ENCODE assay signal across 8 cellular contexts in the genomic region with DNA sequence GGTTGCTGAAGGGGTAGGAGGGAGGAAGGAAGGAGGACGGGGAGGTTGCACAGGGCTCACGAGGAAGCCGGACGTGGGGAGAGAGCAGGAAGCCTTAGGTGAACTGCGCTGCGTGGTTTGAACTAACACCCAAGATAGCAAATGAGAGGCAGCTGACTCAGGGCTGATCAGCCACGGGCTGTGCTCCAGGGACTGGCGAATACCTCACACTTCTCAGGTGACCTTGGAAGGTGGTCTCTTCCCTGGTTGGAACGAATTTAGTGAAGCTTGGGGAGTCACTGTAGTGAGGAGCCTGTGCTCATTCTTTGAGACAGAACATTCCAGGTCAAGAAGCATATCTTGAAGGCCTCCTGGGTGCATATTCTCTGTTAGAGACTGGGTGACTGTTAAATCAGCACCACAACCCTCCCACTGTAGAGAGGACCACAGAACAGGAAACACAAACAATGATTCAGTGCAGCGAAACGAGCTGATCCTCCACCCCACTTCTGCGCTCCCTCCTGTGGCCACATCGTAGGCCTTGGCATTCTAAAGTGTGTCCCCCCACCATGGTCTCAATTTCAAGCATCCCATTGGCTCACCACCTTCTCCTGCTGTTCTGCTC. TPM values are rescaled to one million over a fixed set of nuclear protein-coding genes. Genes with fewer than 3 reads are reported as not detected.
DNase-seq lines count a peak whose midpoint lies in the region; ATAC-seq and TF ChIP-seq lines count a peak whose summit lies in the region.

No MANE protein-coding gene starts in this region.

- DNase-seq in Daoy (ENCODE audit: low read depth) = peak; percentile 85
- DNase-seq in HT1080 (ENCODE audit: low read depth) = peak; percentile 91
- DNase-seq in activated CD8-positive, alpha-beta memory T cell treated with anti-CD3 and anti-CD28 coated beads for 4 hours (ENCODE audit: low read depth in 2 of 2) = peak; percentile 41 to 56
- DNase-seq in fibroblast of the aortic adventitia (ENCODE audit: low read depth) = peak; percentile 12
- peak; percentile 64 for DNase-seq in stimulated activated CD4-positive, alpha-beta T cell treated with anti-CD3 and anti-CD28 coated beads, Interleukin-4, amount 100 ng/mL, for 1 hour
- no peak for DNase-seq in substantia nigra (lab: John Stamatoyannopoulos, UW)
- DNase-seq in mesothelial cell of epicardium (ENCODE audit: low spot score in 2 of 2, unreplicated experiment in 2 of 2) = no peak
- no peak for DNase-seq in GM23338 (ENCODE audit: low spot score)

- 0 out of 2 replicates have a peak, but pooled peaks cover 4% of the 10 kb centered on the region for H3K4me1 ChIP-seq in GM23338 (ENCODE audit: insufficient read depth)

- H3K4me3 ChIP-seq in fibroblast of the aortic adventitia (ENCODE audit: low read depth, low read length) (no peak overlapping the region), GM23338 (no peak overlapping the region)

- H3K27ac Mint-ChIP-seq in mesothelial cell of epicardium = no peak overlapping the region
- H3K27ac Mint-ChIP-seq in GM23338 = no peak overlapping the region

- no peak overlapping the region for H2AFZ ChIP-seq in GM23338

- H4K20me1 ChIP-seq in GM23338 (replicated peaks; ENCODE audit: insufficient read depth) = no peaks in the 10 kb centered on the region

- no peaks in the 10 kb centered on the region for H3K36me3 ChIP-seq in GM23338 (ENCODE audit: insufficient read depth)

- no peaks in the 10 kb centered on the region for H3F3A ChIP-seq in GM23338 (replicated peaks; ENCODE audit: low read depth)

- no peak overlapping the region for H3K27ac ChIP-seq in substantia nigra (ENCODE audit: low read depth, low read length, poor library complexity, severe bottlenecking)
- H3K27ac ChIP-seq in GM23338 (ENCODE audit: low read depth) = no peak overlapping the region

- H3K27me3 Mint-ChIP-seq in mesothelial cell of epicardium (ENCODE audit: low read depth) (no peaks in the 10 kb centered on the region), GM23338 (ENCODE audit: insufficient read depth, low read depth, poor library complexity) (peaks cover 6% of the 10 kb centered on the region)

- H3K79me2 ChIP-seq in GM23338 (replicated peaks; ENCODE audit: insufficient read depth) = no peaks in the 10 kb centered on the region

- H3K36me3 Mint-ChIP-seq in mesothelial cell of epicardium (no peaks in the 10 kb centered on the region), GM23338 (ENCODE audit: low read depth) (peaks cover 3% of the 10 kb centered on the region; the same call in 1 of the 3 replicates)

- H3K4me3 Mint-ChIP-seq in mesothelial cell of epicardium (no peak overlapping the region), GM23338 (no peak overlapping the region)

- peaks cover 15% of the 10 kb centered on the region for H3K4me1 Mint-ChIP-seq in mesothelial cell of epicardium
- H3K4me1 Mint-ChIP-seq in GM23338 = peaks cover 20% of the 10 kb centered on the region

- no peaks in the 10 kb centered on the region for H3K9me2 ChIP-seq in GM23338 (ENCODE audit: insufficient read depth)

- no peak overlapping the region for H3K4me2 ChIP-seq in GM23338

- H3K27me3 ChIP-seq in GM23338 (ENCODE audit: insufficient read depth) = no peaks in the 10 kb centered on the region

- no peak for ATAC-seq in GM23338

- TF ChIP-seq CTCF in fibroblast of the aortic adventitia (IDR thresholded peaks at IDR 0.05; ENCODE audit: insufficient read depth, low read length) = no peak
- no peak for TF ChIP-seq CTCF in mesothelial cell of epicardium (IDR thresholded peaks at IDR 0.05; ENCODE audit: unreplicated experiment)
- TF ChIP-seq CTCF in GM23338 (conservative IDR thresholded peaks at IDR 0.05; ENCODE audit: low read depth in 2 of 2) = no peak

- H3K9me3 Mint-ChIP-seq in mesothelial cell of epicardium = no peaks in the 10 kb centered on the region
- H3K9me3 Mint-ChIP-seq in GM23338 = peaks cover 5% of the 10 kb centered on the region; the same call in 1 of the 3 replicates

TF ChIP-seq in GM23338, 12 proteins besides CTCF, POLR2A, EP300 and RAD21:
- TF ChIP-seq EZH2 (IDR thresholded peaks at IDR 0.05; ENCODE audit: low read depth, unreplicated experiment) (no peak), CREB1 (CRISPR knock-in tag; IDR thresholded peaks at IDR 0.05; ENCODE audit: low read depth) (no peak), ZNF331 (CRISPR knock-in tag; IDR thresholded peaks at IDR 0.05; ENCODE audit: low read depth) (no peak), STAT1 (IDR thresholded peaks at IDR 0.05; ENCODE audit: unreplicated experiment) (no peak)
TF ChIP-seq in GM23338: peak in this region for 0.

RNA-seq across cellular contexts. Expression of gene TOGARAM2, which starts 33.8 kb away (rescaled TPM):
- total RNA-seq in Daoy (2014; rRNA removed; shearing (Covaris generic)) = 0.29 TPM in 1 of 2 replicates, not detected in the other
- 0.17 and 0.59 TPM in 2 replicates for total RNA-seq in HT1080 (2014; rRNA removed; shearing (Covaris generic))
- 0.08 and 0.12 TPM in 2 replicates for polyA plus RNA-seq in HT1080 (2015; cell fraction: cytosol; rRNA removed)
- polyA plus RNA-seq in HT1080 (2015; cell fraction: nucleus; rRNA removed) = 0.31 and 0.79 TPM in 2 replicates
- total RNA-seq in fibroblast of the aortic adventitia (ENCODE audit: low replicate concordance) (under 0.01 TPM in 1 of 2 replicates, not detected in the other), mesothelial cell of epicardium (0.16 to 0.40 TPM (median 0.38 TPM) in 3 replicates)
- total RNA-seq in GM23338 (2014; rRNA removed; shearing (Covaris generic)) = 0.47 and 1.8 TPM in 2 replicates
- polyA plus RNA-seq in GM23338 (2016; fragmentation: Nextera tagmentation; extraction: Ambion mirVana) = 1.8 and 2.4 TPM in 2 replicates

RNA-seq across cellular contexts. Expression of gene PCARE, which starts 59.4 kb away (rescaled TPM):
- total RNA-seq in Daoy (2014; rRNA removed; shearing (Covaris generic)) = not detected in 2 replicates
- not detected in 2 replicates for total RNA-seq in HT1080 (2014; rRNA removed; shearing (Covaris generic))
- polyA plus RNA-seq in HT1080 (2015; cell fraction: cytosol; rRNA removed) = not detected in 2 replicates
- polyA plus RNA-seq in HT1080 (2015; cell fraction: nucleus; rRNA removed) = not detected in 2 replicates
- total RNA-seq in fibroblast of the aortic adventitia (ENCODE audit: low replicate concordance) (under 0.01 and 0.08 TPM in 2 replicates), mesothelial cell of epicardium (0.07 to 0.22 TPM (median 0.09 TPM) in 3 replicates)
- not detected in 2 replicates for total RNA-seq in GM23338 (2014; rRNA removed; shearing (Covaris generic))
- polyA plus RNA-seq in GM23338 (2016; fragmentation: Nextera tagmentation; extraction: Ambion mirVana) = not detected in 2 replicates

Comparison
In these comparisons a context has a peak if more than half of its experiments do, and no peak if none do; other contexts are left out.
1. DNase-seq: peak in Daoy (single experiment), HT1080 (single experiment), activated CD8-positive, alpha-beta memory T cell treated with anti-CD3 and anti-CD28 coated beads for 4 hours (2 of 2), fibroblast of the aortic adventitia (single experiment) and stimulated activated CD4-positive, alpha-beta T cell treated with anti-CD3 and anti-CD28 coated beads, Interleukin-4, amount 100 ng/mL, for 1 hour (single experiment); none in substantia nigra (0 of 49), mesothelial cell of epicardium (0 of 2) and GM23338 (single experiment).